Comparison of ENCODE assay signal across 9 cellular contexts in the genomic region with DNA sequence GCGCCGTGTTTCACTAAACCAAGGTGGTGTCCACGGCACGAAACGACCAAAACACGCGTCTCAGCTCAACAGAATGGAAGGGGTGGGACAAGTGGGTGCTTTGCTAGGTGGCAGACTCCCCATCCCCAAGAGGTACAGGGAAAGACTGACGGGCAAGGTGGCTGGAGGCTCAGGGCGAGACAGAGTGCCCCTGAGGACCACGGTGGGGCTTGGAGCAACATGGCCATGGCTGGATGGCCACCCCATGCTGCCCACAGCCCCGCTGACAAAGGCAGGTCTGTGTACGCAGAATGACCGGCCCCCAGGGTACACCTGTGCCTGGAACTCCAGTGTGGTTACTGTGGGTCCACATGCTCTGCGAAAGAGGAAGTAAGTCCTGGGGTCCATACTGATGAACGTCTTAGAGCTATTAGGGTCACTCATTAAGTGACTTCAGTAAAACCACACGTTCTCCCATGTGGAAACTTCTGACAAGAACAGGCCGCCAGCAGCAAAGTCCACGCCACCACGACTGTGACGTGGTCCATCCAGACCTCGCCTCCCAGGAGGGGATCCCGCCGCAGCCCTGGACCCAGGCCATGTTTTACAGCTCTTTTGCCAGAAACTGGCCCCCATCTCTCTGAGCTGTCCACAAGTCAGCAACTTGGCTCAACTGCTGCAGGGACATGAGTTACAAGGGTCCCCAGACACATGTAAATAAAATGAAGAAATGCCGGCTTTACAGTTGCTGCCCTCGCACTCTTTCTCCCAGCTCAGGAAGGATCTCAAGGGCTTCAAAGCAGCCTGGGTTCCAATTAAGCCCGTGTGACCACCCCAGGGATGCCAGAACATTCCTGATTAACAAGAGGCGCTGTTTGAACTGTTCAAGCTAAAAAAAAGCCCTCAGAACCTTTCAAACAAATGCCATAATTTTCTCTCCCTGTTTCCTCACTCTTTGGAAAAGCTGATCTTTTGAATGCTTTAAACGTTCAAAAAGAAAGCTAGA.
DNase-seq lines count a peak whose midpoint lies in the region; ATAC-seq and FAIRE-seq lines count a peak whose summit lies in the region.
"Had no signal": no experiment of that assay in that cellular context is flagged by ENCODE, and none has a peak within 500 bp of the region (broad histone marks: within the 10 kb centered on the region; RNA-seq: fewer than 3 reads in every experiment).

No MANE protein-coding gene starts in this region.

- FAIRE-seq in GM18507 (lab: Jason Lieb, UNC): peak; percentile 86

- DNase-seq in GM18507 (ENCODE audit: extremely low spot score, insufficient read length, low read depth) (peak; percentile 63), left kidney (ENCODE audit: low read depth, low spot score) (peak; percentile 41), DMS153 treated with DMSO at 0.1 percent for 48 hours (lab: John Stamatoyannopoulos, UW; ENCODE audit: unreplicated experiment) (no peak), dermis blood vessel endothelial cell (no peak)
- DNase-seq in stimulated activated CD4-positive, alpha-beta T cell treated with anti-CD3 and anti-CD28 coated beads, Interleukin-2, amount 100 ng/mL, for 24 hours: no peak
- DNase-seq: naive thymus-derived CD8-positive, alpha-beta T cell had no signal

- peak; percentile 98 for ATAC-seq in GM21529 (IDR thresholded peaks at IDR 0.05; ENCODE audit: unreplicated experiment)
- ATAC-seq in HG03460 (IDR thresholded peaks at IDR 0.05; ENCODE audit: unreplicated experiment): peak; percentile 84
- no peak for ATAC-seq in GM18520 (IDR thresholded peaks at IDR 0.05; ENCODE audit: unreplicated experiment)
- ATAC-seq: naive thymus-derived CD8-positive, alpha-beta T cell had no signal

Comparison
In these comparisons a context has a peak if more than half of its experiments do, and no peak if none do; other contexts are left out.
1. DNase-seq: peak in GM18507 (single experiment) and left kidney (single experiment); none in stimulated activated CD4-positive, alpha-beta T cell treated with anti-CD3 and anti-CD28 coated beads, Interleukin-2, amount 100 ng/mL, for 24 hours (0 of 2), DMS153 treated with DMSO at 0.1 percent for 48 hours (single experiment) and dermis blood vessel endothelial cell (single experiment).